8 cellular contexts compared by ENCODE assay signal in the genomic region with DNA sequence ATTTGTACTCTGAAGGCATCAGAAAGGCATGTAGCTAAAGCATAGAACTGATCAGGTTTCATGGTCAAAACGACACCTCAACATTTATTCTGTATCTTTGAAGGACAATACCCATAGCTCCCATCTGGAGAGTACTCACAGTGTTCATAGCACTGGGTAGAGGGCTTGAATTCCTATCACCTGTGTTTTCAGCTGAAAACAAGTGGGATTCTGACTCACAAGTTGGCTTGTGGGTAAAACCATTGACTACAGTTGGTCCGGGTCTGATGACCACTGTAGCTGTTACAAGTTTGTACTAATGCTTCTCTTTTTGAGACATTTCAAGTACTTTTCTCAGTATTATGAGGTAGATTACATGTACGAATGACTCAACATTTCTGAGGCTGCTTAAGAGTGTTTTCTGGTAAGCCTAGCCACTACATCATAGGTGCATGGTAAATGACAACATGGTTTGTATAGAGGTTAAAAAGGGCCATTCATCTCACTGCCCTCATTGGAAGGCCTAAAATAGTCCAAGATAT.
DNase-seq lines count a peak whose midpoint lies in the region; ATAC-seq and TF ChIP-seq lines count a peak whose summit lies in the region.

No MANE protein-coding gene starts in this region.

- no peaks in the 10 kb centered on the region for H3K27me3 Mint-ChIP-seq in activated CD4-positive, alpha-beta T cell treated with anti-CD3 and anti-CD28 coated beads, Interleukin-2, amount 10 ng/mL, durations not matched to agents 7 days and 5 days

- peaks cover 0 to 3% of the 10 kb centered on the region in 2 donors for H3K4me1 ChIP-seq in lung (ENCODE audit: control insufficient read depth in 2 of 2, insufficient read depth in 2 of 2, low read length in 2 of 2)

- peak overlapping the region in 1 of 2 donors; percentile 64 for H3K27ac ChIP-seq in lung (ENCODE audit: low read depth in 1 of 2, low read length in 1 of 2)

- in situ Hi-C loops in GM13977 (cut with MboI; ENCODE audit: low pct_unique_long_range_greater_than_20kb, low sequenced_read_pairs, unreplicated experiment), result no loop called here

- H3K36me3 ChIP-seq in lung (ENCODE audit: control insufficient read depth in 2 of 2, insufficient read depth in 2 of 2, low read length in 2 of 2), result no peaks in the 10 kb centered on the region

- no peak for TF ChIP-seq CTCF in GM13977 (IDR thresholded peaks at IDR 0.05; ENCODE audit: extremely low read depth, insufficient read depth, missing control alignments)
- no peak for TF ChIP-seq CTCF in lung (IDR thresholded peaks at IDR 0.05; ENCODE audit: control extremely low read depth, extremely low read depth)

- WGBS in lung, 2 donors, result 34 to 54% methylated on average over 3 of the region's 3 CpGs

- peaks cover 3% of the 10 kb centered on the region for H3K9me3 Mint-ChIP-seq in activated CD4-positive, alpha-beta T cell treated with anti-CD3 and anti-CD28 coated beads, Interleukin-2, amount 10 ng/mL, durations not matched to agents 7 days and 5 days

- CTCF ChIA-PET in activated CD4-positive, alpha-beta T cell treated with anti-CD3 and anti-CD28 coated beads, Interleukin-2, amount 10 ng/mL, durations not matched to agents 7 days and 5 days (lab: Charles Lee), result interaction anchor here (0.6 to 1.6 kb wide), 6 partner anchors 9 to 579 kb away, joined by 3 to 4 read pairs (median 3); no protein-coding TSS in a partner anchor

- peak overlapping the region; percentile 93 for H3K27ac Mint-ChIP-seq in activated CD4-positive, alpha-beta T cell treated with anti-CD3 and anti-CD28 coated beads, Interleukin-2, amount 10 ng/mL, durations not matched to agents 7 days and 5 days

- no peak overlapping the region for H3K4me3 ChIP-seq in lung

- DNase-seq in GM13977 (ENCODE audit: low spot score) (peak; percentile 42), lung (ENCODE audit: low spot score) (no peak), NCI-H187 treated with DMSO at 0.1 percent for 48 hours (lab: John Stamatoyannopoulos, UW) (no peak), left lobe of liver (ENCODE audit: low spot score) (no peak), globus pallidus (ENCODE audit: low spot score) (no peak)
- DNase-seq in activated CD4-positive, alpha-beta T cell treated with anti-CD3 and anti-CD28 coated beads, Interleukin-2, amount 10 ng/mL, durations not matched to agents 7 days and 5 days, result peak; percentile 41

- no peaks in the 10 kb centered on the region for H3K9me3 ChIP-seq in lung (ENCODE audit: control insufficient read depth in 2 of 2, insufficient read depth in 1 of 2, low read length in 1 of 2)

- H3K27me3 ChIP-seq in lung (ENCODE audit: control insufficient read depth, insufficient read depth), result no peaks in the 10 kb centered on the region

- H3K4me3 Mint-ChIP-seq in activated CD4-positive, alpha-beta T cell treated with anti-CD3 and anti-CD28 coated beads, Interleukin-2, amount 10 ng/mL, durations not matched to agents 7 days and 5 days, result no peak overlapping the region

- POLR2A ChIA-PET in activated CD4-positive, alpha-beta T cell treated with anti-CD3 and anti-CD28 coated beads, Interleukin-2, amount 10 ng/mL, durations not matched to agents 7 days and 5 days (lab: Charles Lee), result interaction anchor here (1.2 kb wide), 1 partner anchor 115 kb away, joined by 4 read pairs; no protein-coding TSS in a partner anchor

- peaks cover 16% of the 10 kb centered on the region for H3K36me3 Mint-ChIP-seq in activated CD4-positive, alpha-beta T cell treated with anti-CD3 and anti-CD28 coated beads, Interleukin-2, amount 10 ng/mL, durations not matched to agents 7 days and 5 days (ENCODE audit: low read depth)

- peaks cover 53% of the 10 kb centered on the region for H3K4me1 Mint-ChIP-seq in activated CD4-positive, alpha-beta T cell treated with anti-CD3 and anti-CD28 coated beads, Interleukin-2, amount 10 ng/mL, durations not matched to agents 7 days and 5 days

- ATAC-seq in HG03097 (IDR thresholded peaks at IDR 0.05; ENCODE audit: low FRiP score, unreplicated experiment) (peak; percentile 31), lung (ENCODE audit: insufficient read depth, low FRiP score) (peak; percentile 64), GM21367 (IDR thresholded peaks at IDR 0.05; ENCODE audit: unreplicated experiment) (no peak), left lobe of liver (no peak)

Comparison
In these comparisons a context has a peak if more than half of its experiments do, and no peak if none do; other contexts are left out.
1. DNase-seq: peak in GM13977 (single experiment) and activated CD4-positive, alpha-beta T cell treated with anti-CD3 and anti-CD28 coated beads, Interleukin-2, amount 10 ng/mL, durations not matched to agents 7 days and 5 days (single experiment); none in lung (single experiment), NCI-H187 treated with DMSO at 0.1 percent for 48 hours (single experiment), left lobe of liver (single experiment) and globus pallidus (single experiment).
2. ATAC-seq: peak in HG03097 (single experiment) and lung (single experiment); none in GM21367 (single experiment) and left lobe of liver (single experiment).